In the genomic region with DNA sequence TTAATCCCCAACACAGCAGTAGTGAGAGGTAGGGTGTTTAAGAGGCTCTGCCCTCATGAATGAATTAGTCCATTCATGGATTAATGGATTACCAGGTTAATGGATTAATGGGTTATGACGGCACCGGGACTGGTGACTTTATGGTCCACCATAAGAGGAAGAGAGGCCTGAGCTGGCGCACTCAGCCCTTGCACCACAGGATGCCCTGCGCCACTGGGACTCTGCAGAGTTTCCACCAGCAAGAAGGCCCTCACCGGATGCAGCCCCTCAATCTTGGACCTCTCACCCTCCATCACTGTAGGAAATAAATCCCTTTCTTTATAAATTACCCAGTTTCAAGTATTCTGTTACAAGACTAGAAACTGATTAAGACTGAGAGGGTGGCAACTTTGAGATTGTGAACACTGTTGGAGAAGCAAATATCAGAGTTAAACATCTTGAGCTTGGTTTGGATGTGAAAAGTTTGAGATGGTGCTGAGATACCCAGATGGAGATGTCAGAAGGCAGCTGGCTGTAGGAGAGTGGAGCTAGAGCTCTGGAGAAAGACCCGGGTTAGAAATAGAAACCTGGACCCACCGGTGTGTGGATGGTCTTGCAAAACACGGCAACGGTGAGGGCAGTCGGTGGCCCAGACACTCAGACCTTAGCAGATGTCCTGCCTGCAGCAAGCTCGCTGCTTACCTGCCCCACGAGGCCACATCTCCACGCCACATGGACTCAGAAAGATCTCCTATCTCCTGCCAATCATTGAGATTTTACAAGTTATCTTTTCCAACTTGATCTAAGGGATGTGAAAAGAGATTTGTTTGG, we compare ENCODE assay signal across 20 cellular contexts.
"Had no signal": no experiment of that assay in that cellular context is flagged by ENCODE, and none has a peak within 500 bp of the region (broad histone marks: within the 10 kb centered on the region; RNA-seq: fewer than 3 reads in every experiment).

No MANE protein-coding gene starts in this region.

- H3K9me3 Mint-ChIP-seq: activated T-helper 17 cell treated with anti-CD3 and anti-CD28 coated beads, Interleukin-2, amount 50 U/mL, for 72 hours; stimulated activated naive CD8-positive, alpha-beta T cell treated with anti-CD3 and anti-CD28 coated beads, Interleukin-15, Interleukin-2, amounts not matched to agents 100 ng/mL and 50 ng/mL, for 24 hours had no signal

- H3K36me3 ChIP-seq: prostate gland, tibial nerve, vagina had no signal

- H3K27ac Mint-ChIP-seq: activated CD4-positive, alpha-beta T cell treated with anti-CD3 and anti-CD28 coated beads, Interleukin-2, amount 10 ng/mL, durations not matched to agents 24 days and 14 days; activated CD8-positive, alpha-beta T cell treated with anti-CD3 and anti-CD28 coated beads for 36 hours; activated naive CD8-positive, alpha-beta T cell treated with anti-CD3 and anti-CD28 coated beads, Interleukin-2, amount 10 ng/mL, durations not matched to agents 7 days and 5 days; activated T-helper 17 cell treated with anti-CD3 and anti-CD28 coated beads, Interleukin-2, amount 50 U/mL, for 72 hours; memory B cell; nephron progenitor cell; stimulated activated naive CD8-positive, alpha-beta T cell treated with anti-CD3 and anti-CD28 coated beads, Interleukin-15, Interleukin-2, amounts not matched to agents 100 ng/mL and 50 ng/mL, for 24 hours; T-helper 1 cell treated with Interleukin-12 subunit alpha and Interleukin-12 subunit beta and Interleukin-4 antibody, amounts not matched to agents 30 μg/mL and 1 μg/mL, for 36 hours had no signal

- H3K27ac ChIP-seq: prostate gland, tibial nerve, vagina had no signal

- ATAC-seq: activated T-helper 17 cell treated with anti-CD3 and anti-CD28 coated beads, Interleukin-2, amount 50 U/mL, for 72 hours had no signal

- DNase-seq: activated CD4-positive, alpha-beta T cell treated with anti-CD3 and anti-CD28 coated beads, Interleukin-2, amount 10 ng/mL, durations not matched to agents 24 days and 14 days; activated naive CD4-positive, alpha-beta T cell treated with Interleukin-2 at 50 U/mL for 16 hours; activated T-cell treated with anti-CD3 and anti-CD28 coated beads, Interleukin-2, amount 50 U/mL, for 1 hour; amygdala; foreskin melanocyte; kidney glomerular epithelial cell; stimulated activated CD4-positive, alpha-beta T cell treated with anti-CD3 and anti-CD28 coated beads, Interleukin-15, amount 100 ng/mL, for 24 hours; stimulated activated CD4-positive, alpha-beta T cell treated with anti-CD3 and anti-CD28 coated beads, Interleukin-2, amount 100 ng/mL, for 48 hours had no signal

- H3K4me1 Mint-ChIP-seq: activated CD4-positive, alpha-beta T cell treated with anti-CD3 and anti-CD28 coated beads, Interleukin-2, amount 10 ng/mL, durations not matched to agents 24 days and 14 days; activated T-helper 17 cell treated with anti-CD3 and anti-CD28 coated beads, Interleukin-2, amount 50 U/mL, for 72 hours; memory B cell had no signal

- H3K9me3 ChIP-seq: prostate gland, vagina had no signal

- H3K36me3 Mint-ChIP-seq: activated naive CD8-positive, alpha-beta T cell treated with anti-CD3 and anti-CD28 coated beads, Interleukin-2, amount 10 ng/mL, durations not matched to agents 7 days and 5 days; memory B cell had no signal

- H3K4me1 ChIP-seq: prostate gland, tibial nerve, vagina had no signal

- H3K4me3 ChIP-seq: dorsolateral prefrontal cortex, prostate gland, skin epidermis, tibial nerve, vagina had no signal

- H3K27me3 Mint-ChIP-seq: stimulated activated naive CD8-positive, alpha-beta T cell treated with anti-CD3 and anti-CD28 coated beads, Interleukin-15, Interleukin-2, amounts not matched to agents 100 ng/mL and 50 ng/mL, for 24 hours had no signal

- H3K27me3 ChIP-seq: dorsolateral prefrontal cortex, tibial nerve, vagina had no signal

- H3K4me3 Mint-ChIP-seq: activated CD4-positive, alpha-beta T cell treated with anti-CD3 and anti-CD28 coated beads, Interleukin-2, amount 10 ng/mL, durations not matched to agents 24 days and 14 days; activated CD8-positive, alpha-beta T cell treated with anti-CD3 and anti-CD28 coated beads for 36 hours; activated naive CD8-positive, alpha-beta T cell treated with anti-CD3 and anti-CD28 coated beads, Interleukin-2, amount 10 ng/mL, durations not matched to agents 7 days and 5 days; activated T-helper 17 cell treated with anti-CD3 and anti-CD28 coated beads, Interleukin-2, amount 50 U/mL, for 72 hours; memory B cell; nephron progenitor cell; stimulated activated naive CD8-positive, alpha-beta T cell treated with anti-CD3 and anti-CD28 coated beads, Interleukin-15, Interleukin-2, amounts not matched to agents 100 ng/mL and 50 ng/mL, for 24 hours; T-helper 1 cell treated with Interleukin-12 subunit alpha and Interleukin-12 subunit beta and Interleukin-4 antibody, amounts not matched to agents 30 μg/mL and 1 μg/mL, for 36 hours had no signal
